Comparison of ENCODE assay signal across 9 cellular contexts in the genomic region with DNA sequence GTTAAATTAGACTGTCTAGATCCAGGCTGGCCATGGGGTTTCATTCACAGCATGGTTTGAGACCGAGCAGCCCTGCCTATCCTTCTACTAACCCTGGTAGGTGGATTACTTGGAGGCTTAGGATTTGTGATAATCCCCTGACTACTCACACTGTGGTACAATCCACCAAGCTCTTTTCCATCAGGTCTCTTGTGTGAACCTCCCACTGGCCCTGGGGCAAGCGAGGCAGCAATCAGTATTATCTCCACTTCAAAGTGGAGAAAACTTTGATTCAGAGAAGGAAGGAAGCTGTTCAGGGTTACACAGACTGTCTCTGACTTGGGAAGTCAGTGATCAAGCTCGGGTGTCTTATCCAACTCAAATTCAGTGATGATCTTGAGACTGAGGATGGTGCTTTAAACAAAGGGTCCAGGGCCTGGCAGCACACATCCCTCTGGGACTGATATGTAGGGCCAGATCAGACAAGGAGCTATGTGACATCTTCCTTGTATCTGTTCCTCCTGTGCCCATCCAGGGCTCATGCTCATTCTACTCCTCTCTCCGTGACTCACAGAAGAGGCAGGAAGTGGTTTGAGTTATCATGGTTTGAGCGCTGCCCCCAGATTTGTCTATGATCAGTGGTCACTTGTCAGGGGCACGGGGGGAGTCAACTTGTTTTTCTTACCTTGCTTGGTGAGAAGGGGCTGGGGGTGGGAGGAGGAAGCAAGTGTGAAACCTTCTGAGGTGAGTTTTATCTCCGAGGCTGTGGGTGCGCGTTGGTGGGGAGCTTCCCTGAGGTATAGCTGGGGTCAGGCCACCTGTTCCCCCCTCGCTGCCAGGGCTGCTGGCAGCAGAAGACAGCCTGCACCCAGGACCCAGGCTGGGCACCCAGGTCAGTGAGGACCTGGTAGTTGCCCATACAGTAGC. TPM values are rescaled to one million over a fixed set of nuclear protein-coding genes. Genes with fewer than 3 reads are reported as not detected.
DNase-seq lines count a peak whose midpoint lies in the region; ATAC-seq and TF ChIP-seq lines count a peak whose summit lies in the region.
"Had no signal": no experiment of that assay in that cellular context is flagged by ENCODE, and none has a peak within 500 bp of the region (broad histone marks: within the 10 kb centered on the region; RNA-seq: fewer than 3 reads in every experiment).

No MANE protein-coding gene starts in this region.

- peak; percentile 49 for ATAC-seq in GM21390 (IDR thresholded peaks at IDR 0.05; ENCODE audit: unreplicated experiment)
- peak; percentile 8 for ATAC-seq in left lung

- no peaks in the 10 kb centered on the region; a peak in 1 of 22 replicates for H4K20me1 ChIP-seq in BLaER1 treated with 17β-estradiol and CSF1 and Interleukin-3, amounts not matched to agents 10 nM and 100 nM
- no peaks in the 10 kb centered on the region for H4K20me1 ChIP-seq in PC-9 (ENCODE audit: insufficient read depth)

- peak overlapping the region; percentile 58 to 88 (median 81) for H3K4me2 ChIP-seq in BLaER1 treated with 17β-estradiol and CSF1 and Interleukin-3, amounts not matched to agents 10 nM and 100 nM
- H3K4me2 ChIP-seq in PC-9 = no peak overlapping the region

- POLR2A ChIA-PET in PC-9 (lab: Charles Lee; ENCODE audit: unreplicated experiment) = no interaction called here

- H3K27ac ChIP-seq in BLaER1 treated with 17β-estradiol and CSF1 and Interleukin-3, amounts not matched to agents 10 nM and 100 nM = peak overlapping the region in 8 of 11 experiments; percentile 5 to 46 (median 28); a peak in 11 of 22 replicates
- H3K27ac ChIP-seq in left lung (no peak overlapping the region), substantia nigra (ENCODE audit: low read depth, low read length, poor library complexity, severe bottlenecking) (no peak overlapping the region), PC-9 (no peak overlapping the region)

- H3K4me1 Mint-ChIP-seq in stimulated activated naive CD8-positive, alpha-beta T cell treated with anti-CD3 and anti-CD28 coated beads, Interleukin-15, Interleukin-2, amounts not matched to agents 100 ng/mL and 50 ng/mL, for 24 hours (ENCODE audit: low read depth) = peaks cover 63% of the 10 kb centered on the region

- H3K79me2 ChIP-seq in PC-9 (ENCODE audit: low read depth) = no peaks in the 10 kb centered on the region

- H3K4me3 Mint-ChIP-seq in stimulated activated naive CD8-positive, alpha-beta T cell treated with anti-CD3 and anti-CD28 coated beads, Interleukin-15, Interleukin-2, amounts not matched to agents 100 ng/mL and 50 ng/mL, for 24 hours = peak overlapping the region; percentile 71
- H3K4me3 Mint-ChIP-seq: dendritic cell treated with granulocyte-macrophage colony-stimulating factor and Interleukin-4, amounts not matched to agents 40 ng/mL and 50 ng/mL, for 4 days had no signal

- no peaks in the 10 kb centered on the region for H3K27me3 Mint-ChIP-seq in stimulated activated naive CD8-positive, alpha-beta T cell treated with anti-CD3 and anti-CD28 coated beads, Interleukin-15, Interleukin-2, amounts not matched to agents 100 ng/mL and 50 ng/mL, for 24 hours

- H3K27ac Mint-ChIP-seq in stimulated activated naive CD8-positive, alpha-beta T cell treated with anti-CD3 and anti-CD28 coated beads, Interleukin-15, Interleukin-2, amounts not matched to agents 100 ng/mL and 50 ng/mL, for 24 hours = peak overlapping the region; percentile 97
- H3K27ac Mint-ChIP-seq: dendritic cell treated with granulocyte-macrophage colony-stimulating factor and Interleukin-4, amounts not matched to agents 40 ng/mL and 50 ng/mL, for 4 days had no signal

- TF ChIP-seq CTCF in left lung (IDR thresholded peaks at IDR 0.05) = no peak
- no peak for TF ChIP-seq CTCF in PC-9 (conservative IDR thresholded peaks at IDR 0.05)

- no peaks in the 10 kb centered on the region for H3K36me3 Mint-ChIP-seq in stimulated activated naive CD8-positive, alpha-beta T cell treated with anti-CD3 and anti-CD28 coated beads, Interleukin-15, Interleukin-2, amounts not matched to agents 100 ng/mL and 50 ng/mL, for 24 hours (ENCODE audit: low read depth)

- no peaks in the 10 kb centered on the region for H3K36me3 ChIP-seq in BLaER1 treated with 17β-estradiol and CSF1 and Interleukin-3, amounts not matched to agents 10 nM and 100 nM
- H3K36me3 ChIP-seq in left lung = peaks cover 0 to 10% of the 10 kb centered on the region in 2 donors
- peaks cover 3% of the 10 kb centered on the region; the same call in 1 of the 2 replicates for H3K36me3 ChIP-seq in PC-9 (ENCODE audit: low read depth)

- H2AFZ ChIP-seq in PC-9 = no peak overlapping the region

- peak overlapping the region in 5 of 11 experiments; percentile 5 to 38 (median 22); a peak in 4 of 22 replicates for H3K9ac ChIP-seq in BLaER1 treated with 17β-estradiol and CSF1 and Interleukin-3, amounts not matched to agents 10 nM and 100 nM

- H3F3A ChIP-seq in PC-9 (ENCODE audit: insufficient read depth, low read depth) = no peaks in the 10 kb centered on the region

- peaks cover 26 to 46% (median 40%) of the 10 kb centered on the region in 10 experiments for H3K4me1 ChIP-seq in BLaER1 treated with 17β-estradiol and CSF1 and Interleukin-3, amounts not matched to agents 10 nM and 100 nM
- H3K4me1 ChIP-seq in left lung (peaks cover 2 to 18% of the 10 kb centered on the region in 2 donors), PC-9 (replicated peaks; ENCODE audit: insufficient read depth) (no peaks in the 10 kb centered on the region)

- no peaks in the 10 kb centered on the region for H3K9me3 ChIP-seq in BLaER1 treated with 17β-estradiol and CSF1 and Interleukin-3, amounts not matched to agents 10 nM and 100 nM (replicated peaks in 1 of 11)
- H3K9me3 ChIP-seq in left lung = no peaks in the 10 kb centered on the region
- no peaks in the 10 kb centered on the region for H3K9me3 ChIP-seq in PC-9 (ENCODE audit: insufficient read depth, low read depth)

- H3K9me3 Mint-ChIP-seq in stimulated activated naive CD8-positive, alpha-beta T cell treated with anti-CD3 and anti-CD28 coated beads, Interleukin-15, Interleukin-2, amounts not matched to agents 100 ng/mL and 50 ng/mL, for 24 hours = no peaks in the 10 kb centered on the region
- H3K9me3 Mint-ChIP-seq: dendritic cell treated with granulocyte-macrophage colony-stimulating factor and Interleukin-4, amounts not matched to agents 40 ng/mL and 50 ng/mL, for 4 days had no signal

- BruUV-seq in PC-9 (replicated peaks; lab: Mats Ljungman, UMichigan) = no TSS peak

- peak; percentile 16 to 45 for DNase-seq in Kasumi-1 (lab: John Stamatoyannopoulos, UW)
- peak; percentile 62 for DNase-seq in activated CD8-positive, alpha-beta memory T cell treated with anti-CD3 and anti-CD28 coated beads, Interleukin-2, amount 50 U/mL, for 24 hours (ENCODE audit: extremely low read depth)
- DNase-seq in left lung = peak in 1 of 2 donors; percentile 66
- no peak for DNase-seq in substantia nigra (lab: John Stamatoyannopoulos, UW)
- no peak for DNase-seq in PC-9

- intact Hi-C loops in left lung (cut with DNase I) (no loop called here), PC-9 (cut with micrococcal nuclease; ENCODE audit: unreplicated experiment) (no loop called here)

- no peaks in the 10 kb centered on the region for H3K9me2 ChIP-seq in PC-9 (ENCODE audit: insufficient read depth)

- CTCF ChIA-PET in PC-9 (lab: Charles Lee) = no interaction called here

- H3K27me3 ChIP-seq in BLaER1 treated with 17β-estradiol and CSF1 and Interleukin-3, amounts not matched to agents 10 nM and 100 nM = peaks cover 0 to 17% (median 0%) of the 10 kb centered on the region in 11 experiments; a peak in 3 of 22 replicates
- H3K27me3 ChIP-seq in left lung (no peaks in the 10 kb centered on the region), PC-9 (ENCODE audit: insufficient read depth, low read depth) (no peaks in the 10 kb centered on the region)

- peak overlapping the region in 1 of 10 experiments; percentile 26; a peak in 1 of 20 replicates for H3K4me3 ChIP-seq in BLaER1 treated with 17β-estradiol and CSF1 and Interleukin-3, amounts not matched to agents 10 nM and 100 nM
- H3K4me3 ChIP-seq in left lung = no peak overlapping the region
- H3K4me3 ChIP-seq in PC-9 = no peak overlapping the region

RNA-seq across cellular contexts. Expression of a gene that starts 48.6 kb away (rescaled TPM):
- total RNA-seq in left lung = 10 to 100 TPM; 77.8 to 96.9 TPM
- total RNA-seq in PC-9 (2021) = 61.8 and 75.8 TPM in 2 replicates

Comparison
In these comparisons a context has a peak if more than half of its experiments do, and no peak if none do; other contexts are left out.
1. H3K27ac ChIP-seq: peak in BLaER1 treated with 17β-estradiol and CSF1 and Interleukin-3, amounts not matched to agents 10 nM and 100 nM (8 of 11); none in left lung (0 of 2), substantia nigra (single experiment) and PC-9 (single experiment).
2. DNase-seq: peak in Kasumi-1 (2 of 2) and activated CD8-positive, alpha-beta memory T cell treated with anti-CD3 and anti-CD28 coated beads, Interleukin-2, amount 50 U/mL, for 24 hours (single experiment); none in substantia nigra (0 of 49) and PC-9 (0 of 2).